27 cellular contexts compared by ENCODE assay signal in the genomic region with DNA sequence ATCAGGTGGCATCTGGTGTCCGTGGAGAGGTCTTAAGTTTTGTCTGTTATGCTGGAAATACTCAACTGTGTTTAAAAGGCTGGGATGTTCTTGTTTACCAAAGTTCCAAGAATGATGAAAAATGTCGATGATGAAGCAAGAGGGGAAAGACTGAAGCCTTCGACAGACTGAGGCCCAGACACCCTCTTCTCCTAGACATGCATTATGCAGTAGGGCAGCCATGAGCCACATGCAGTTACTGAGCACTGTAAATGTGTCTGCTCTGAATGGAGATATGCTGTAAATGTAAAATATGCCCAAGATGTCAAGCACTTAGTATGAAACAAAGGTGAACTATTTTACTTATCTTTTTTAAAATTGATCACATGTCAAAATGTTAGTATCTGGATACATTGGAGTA.
"Had no signal": no experiment of that assay in that cellular context is flagged by ENCODE, and none has a peak within 500 bp of the region (broad histone marks: within the 10 kb centered on the region; RNA-seq: fewer than 3 reads in every experiment).

No MANE protein-coding gene starts in this region.

- H3K27ac Mint-ChIP-seq: stimulated activated effector memory CD8-positive, alpha-beta T cell treated with anti-CD3 and anti-CD28 coated beads, Interleukin-12 subunit alpha, Interleukin-12 subunit beta, amount 100 ng/mL, for 72 hours; stimulated activated memory B cell treated with anti-CD40 and anti-IgM and Interleukin-4, amounts not matched to agents 10 μg/mL and 1 μg/mL and 100 μg/mL, for 72 hours; stimulated activated naive B cell treated with anti-CD40 and anti-IgM and Interleukin-4, amounts not matched to agents 10 μg/mL and 1 μg/mL and 100 μg/mL, for 72 hours; stimulated activated naive CD8-positive, alpha-beta T cell treated with anti-CD3 and anti-CD28 coated beads, Interleukin-15, amount 100 ng/mL, for 72 hours; stimulated activated naive CD8-positive, alpha-beta T cell treated with anti-CD3 and anti-CD28 coated beads, Interleukin-15, Interleukin-2, amounts not matched to agents 100 ng/mL and 50 ng/mL, for 24 hours; type B pancreatic cell had no signal

- H3K9me3 ChIP-seq: stomach, suprapubic skin, testis, thoracic aorta, thyroid gland, tibial artery, tibial nerve, transverse colon, upper lobe of left lung, upper lobe of right lung, uterus, vagina had no signal

- H3K4me3 Mint-ChIP-seq: stimulated activated effector memory CD8-positive, alpha-beta T cell treated with anti-CD3 and anti-CD28 coated beads, Interleukin-12 subunit alpha, Interleukin-12 subunit beta, amount 100 ng/mL, for 72 hours; stimulated activated memory B cell treated with anti-CD40 and anti-IgM and Interleukin-4, amounts not matched to agents 10 μg/mL and 1 μg/mL and 100 μg/mL, for 72 hours; stimulated activated naive B cell treated with anti-CD40 and anti-IgM and Interleukin-4, amounts not matched to agents 10 μg/mL and 1 μg/mL and 100 μg/mL, for 72 hours; stimulated activated naive CD8-positive, alpha-beta T cell treated with anti-CD3 and anti-CD28 coated beads, Interleukin-15, amount 100 ng/mL, for 72 hours; stimulated activated naive CD8-positive, alpha-beta T cell treated with anti-CD3 and anti-CD28 coated beads, Interleukin-15, Interleukin-2, amounts not matched to agents 100 ng/mL and 50 ng/mL, for 24 hours; type B pancreatic cell had no signal

- H3K4me1 ChIP-seq: suprapubic skin, thyroid gland, tibial nerve, transverse colon, upper lobe of left lung, uterus, vagina had no signal

- H3K36me3 Mint-ChIP-seq: stimulated activated effector memory CD8-positive, alpha-beta T cell treated with anti-CD3 and anti-CD28 coated beads, Interleukin-12 subunit alpha, Interleukin-12 subunit beta, amount 100 ng/mL, for 72 hours; stimulated activated memory B cell treated with anti-CD40 and anti-IgM and Interleukin-4, amounts not matched to agents 10 μg/mL and 1 μg/mL and 100 μg/mL, for 72 hours; stimulated activated naive B cell treated with anti-CD40 and anti-IgM and Interleukin-4, amounts not matched to agents 10 μg/mL and 1 μg/mL and 100 μg/mL, for 72 hours; type B pancreatic cell had no signal

- H3K4me1 Mint-ChIP-seq: stimulated activated effector memory CD8-positive, alpha-beta T cell treated with anti-CD3 and anti-CD28 coated beads, Interleukin-12 subunit alpha, Interleukin-12 subunit beta, amount 100 ng/mL, for 72 hours; stimulated activated memory B cell treated with anti-CD40 and anti-IgM and Interleukin-4, amounts not matched to agents 10 μg/mL and 1 μg/mL and 100 μg/mL, for 72 hours; stimulated activated naive B cell treated with anti-CD40 and anti-IgM and Interleukin-4, amounts not matched to agents 10 μg/mL and 1 μg/mL and 100 μg/mL, for 72 hours; stimulated activated naive CD8-positive, alpha-beta T cell treated with anti-CD3 and anti-CD28 coated beads, Interleukin-15, amount 100 ng/mL, for 72 hours had no signal

- H3K27ac ChIP-seq: stomach, suprapubic skin, testis, thoracic aorta, thyroid gland, tibial artery, tibial nerve, transverse colon, upper lobe of left lung, upper lobe of right lung, uterus, vagina had no signal

- H3K27me3 Mint-ChIP-seq: stimulated activated memory B cell treated with anti-CD40 and anti-IgM and Interleukin-4, amounts not matched to agents 10 μg/mL and 1 μg/mL and 100 μg/mL, for 72 hours; stimulated activated naive B cell treated with anti-CD40 and anti-IgM and Interleukin-4, amounts not matched to agents 10 μg/mL and 1 μg/mL and 100 μg/mL, for 72 hours; stimulated activated naive CD8-positive, alpha-beta T cell treated with anti-CD3 and anti-CD28 coated beads, Interleukin-15, Interleukin-2, amounts not matched to agents 100 ng/mL and 50 ng/mL, for 24 hours had no signal

- ATAC-seq: stimulated activated effector memory CD8-positive, alpha-beta T cell treated with anti-CD3 and anti-CD28 coated beads, Interleukin-12 subunit alpha, Interleukin-12 subunit beta, amount 100 ng/mL, for 72 hours; stimulated activated memory B cell treated with anti-CD40 and anti-IgM and Interleukin-4, amounts not matched to agents 10 μg/mL and 1 μg/mL and 100 μg/mL, for 72 hours; stimulated activated naive B cell treated with anti-CD40 and anti-IgM and Interleukin-4, amounts not matched to agents 10 μg/mL and 1 μg/mL and 100 μg/mL, for 72 hours; stimulated activated naive CD8-positive, alpha-beta T cell treated with anti-CD3 and anti-CD28 coated beads, Interleukin-15, amount 100 ng/mL, for 72 hours; stimulated activated naive CD8-positive, alpha-beta T cell treated with anti-CD3 and anti-CD28 coated beads, Interleukin-15, Interleukin-2, amounts not matched to agents 100 U/mL and 50 U/mL, for 24 hours; upper lobe of right lung had no signal

- DNase-seq: stimulated activated CD4-positive, alpha-beta T cell treated with anti-CD3 and anti-CD28 coated beads, Interleukin-2, amount 100 ng/mL, for 48 hours; stimulated activated CD4-positive, alpha-beta T cell treated with anti-CD3 and anti-CD28 coated beads, Interleukin-4, amount 100 ng/mL, for 1 hour; stimulated activated CD4-positive, alpha-beta T cell treated with anti-CD3 and anti-CD28 coated beads, Interleukin-4, amount 100 ng/mL, for 24 hours; stimulated activated CD4-positive, alpha-beta T cell treated with anti-CD3 and anti-CD28 coated beads, Interleukin-4, amount 100 ng/mL, for 4 hours; stimulated activated CD8-positive, alpha-beta memory T cell treated with anti-CD3 and anti-CD28 coated beads, Interleukin-4, amount 100 ng/mL, for 48 hours; stimulated activated naive B cell treated with anti-CD40 and anti-IgM and Interleukin-4, amounts not matched to agents 10 μg/mL and 1 μg/mL and 100 μg/mL, for 72 hours; stimulated activated naive CD4-positive, alpha-beta T cell; stimulated activated naive CD4-positive, alpha-beta T cell treated with Interleukin-2 at 50 U/mL for 16 hours; stimulated activated naive CD8-positive, alpha-beta T cell treated with anti-CD3 and anti-CD28 coated beads, Interleukin-15, amount 100 ng/mL, for 72 hours; stimulated activated naive CD8-positive, alpha-beta T cell treated with anti-CD3 and anti-CD28 coated beads, Interleukin-15, Interleukin-2, amounts not matched to agents 100 U/mL and 50 U/mL, for 24 hours; stomach; substantia nigra; testis; thyroid gland; tibial artery; transverse colon; upper lobe of left lung; upper lobe of right lung; uterus had no signal

- H3K4me3 ChIP-seq: stomach, suprapubic skin, testis, thoracic aorta, thyroid gland, tibial artery, tibial nerve, transverse colon, upper lobe of left lung, upper lobe of right lung, uterus, vagina had no signal

- H3K9me3 Mint-ChIP-seq: stimulated activated effector memory CD8-positive, alpha-beta T cell treated with anti-CD3 and anti-CD28 coated beads, Interleukin-12 subunit alpha, Interleukin-12 subunit beta, amount 100 ng/mL, for 72 hours; stimulated activated memory B cell treated with anti-CD40 and anti-IgM and Interleukin-4, amounts not matched to agents 10 μg/mL and 1 μg/mL and 100 μg/mL, for 72 hours; stimulated activated naive B cell treated with anti-CD40 and anti-IgM and Interleukin-4, amounts not matched to agents 10 μg/mL and 1 μg/mL and 100 μg/mL, for 72 hours; stimulated activated naive CD8-positive, alpha-beta T cell treated with anti-CD3 and anti-CD28 coated beads, Interleukin-15, amount 100 ng/mL, for 72 hours; stimulated activated naive CD8-positive, alpha-beta T cell treated with anti-CD3 and anti-CD28 coated beads, Interleukin-15, Interleukin-2, amounts not matched to agents 100 ng/mL and 50 ng/mL, for 24 hours; type B pancreatic cell had no signal

- H3K36me3 ChIP-seq: stomach, suprapubic skin, thoracic aorta, thyroid gland, tibial artery, tibial nerve, transverse colon, upper lobe of left lung, upper lobe of right lung, uterus, vagina had no signal

- H3K27me3 ChIP-seq: testis, thyroid gland, tibial nerve, transverse colon, upper lobe of left lung, upper lobe of right lung, uterus, vagina had no signal
